Comparison of ENCODE assay signal across 14 cellular contexts in the genomic region with DNA sequence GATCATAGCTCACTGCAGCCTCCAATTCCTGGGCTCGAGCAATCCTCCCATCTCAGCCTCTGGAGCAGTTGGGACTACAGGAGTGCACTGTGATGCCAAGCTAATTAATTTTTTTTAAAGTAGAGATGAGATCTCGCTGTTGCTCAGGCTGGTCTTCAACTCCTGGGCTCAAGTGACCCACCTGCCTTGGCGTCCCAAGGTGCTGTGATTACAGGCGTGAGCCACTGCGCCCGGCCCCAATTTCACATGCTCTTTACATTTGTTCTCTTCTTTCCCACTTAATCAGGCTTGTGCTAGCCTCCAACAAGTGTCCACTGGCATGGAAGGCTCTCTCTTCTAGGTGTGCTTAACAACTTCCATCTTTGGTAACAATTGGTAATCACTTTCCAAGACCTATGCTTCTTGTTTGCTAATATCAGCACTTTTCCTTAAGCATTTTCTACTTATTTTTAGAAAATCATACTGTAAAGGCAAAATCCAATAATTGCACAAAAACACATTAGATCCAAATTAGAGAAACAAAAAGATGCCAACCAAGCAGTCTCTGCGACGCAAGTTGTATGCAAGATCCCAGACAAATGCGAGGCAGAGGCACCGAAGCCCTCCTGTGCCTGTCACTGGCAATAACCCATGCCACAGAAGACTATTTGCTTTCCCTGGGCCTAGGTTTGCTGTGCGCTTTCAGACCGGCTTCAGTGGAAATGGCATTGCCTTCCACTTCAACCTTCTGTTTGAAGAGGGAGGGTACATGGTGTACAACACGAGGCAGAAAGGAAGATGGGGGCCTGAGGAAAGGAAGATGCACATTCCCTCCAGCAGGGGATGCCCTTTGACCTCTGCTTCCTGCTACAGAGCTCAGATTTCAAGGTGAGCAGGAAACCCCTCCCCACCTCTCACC. TPM values are rescaled to one million over a fixed set of nuclear protein-coding genes. Genes with fewer than 3 reads are reported as not detected.
A peak's percentile ranks its signal among the peaks of the same experiment; 100 is the strongest.
DNase-seq lines count a peak whose midpoint lies in the region; ATAC-seq and TF ChIP-seq lines count a peak whose summit lies in the region.
"Had no signal": no experiment of that assay in that cellular context is flagged by ENCODE, and none has a peak within 500 bp of the region (broad histone marks: within the 10 kb centered on the region; RNA-seq: fewer than 3 reads in every experiment).

No MANE protein-coding gene starts in this region.

- H3K4me1 ChIP-seq in GM23338 (ENCODE audit: insufficient read depth): no peaks in the 10 kb centered on the region

- H3K27ac ChIP-seq in GM23338 (ENCODE audit: low read depth): no peak overlapping the region
- H3K27ac ChIP-seq: epithelial cell of prostate had no signal

- no peak overlapping the region for H3K27ac Mint-ChIP-seq in GM23338
- H3K27ac Mint-ChIP-seq: stimulated activated effector memory CD8-positive, alpha-beta T cell treated with anti-CD3 and anti-CD28 coated beads, Interleukin-12 subunit alpha, Interleukin-12 subunit beta, amount 100 ng/mL, for 72 hours had no signal

- no peaks in the 10 kb centered on the region for H4K20me1 ChIP-seq in GM23338 (replicated peaks; ENCODE audit: insufficient read depth)

- H3K36me3 Mint-ChIP-seq in GM23338 (ENCODE audit: low read depth): no peaks in the 10 kb centered on the region
- H3K36me3 Mint-ChIP-seq: stimulated activated effector memory CD8-positive, alpha-beta T cell treated with anti-CD3 and anti-CD28 coated beads, Interleukin-12 subunit alpha, Interleukin-12 subunit beta, amount 100 ng/mL, for 72 hours had no signal

- no peaks in the 10 kb centered on the region for H3K9me2 ChIP-seq in GM23338 (ENCODE audit: insufficient read depth)

- H3K27me3 ChIP-seq in GM23338 (ENCODE audit: insufficient read depth): no peaks in the 10 kb centered on the region

- no peaks in the 10 kb centered on the region for H3K36me3 ChIP-seq in GM23338 (ENCODE audit: insufficient read depth)

- DNase-seq in AG09319 (ENCODE audit: extremely low read depth, low read depth) (no peak), GM23338 (ENCODE audit: low spot score) (peak; percentile 90), astrocyte of the spinal cord (ENCODE audit: low read depth, low spot score) (no peak), iPS-NIHi11 (ENCODE audit: low spot score) (peak; percentile 80), omental fat pad (ENCODE audit: low spot score) (no peak)
- no peak for DNase-seq in stimulated activated CD4-positive, alpha-beta T cell treated with anti-CD3 and anti-CD28 coated beads, Interleukin-4, amount 100 ng/mL, for 4 hours
- DNase-seq: COR-L47; GOT3; stimulated activated CD4-positive, alpha-beta T cell treated with anti-CD3 and anti-CD28 coated beads, Interleukin-15, amount 100 ng/mL, for 24 hours had no signal

- TF ChIP-seq CTCF in AG09319 (IDR thresholded peaks at IDR 0.05; ENCODE audit: low read depth, low read length) (peak; percentile 4; the same call in 1 of the 2 replicates), GM23338 (conservative IDR thresholded peaks at IDR 0.05; ENCODE audit: low read depth in 2 of 2) (peak; percentile 65 to 82), astrocyte of the spinal cord (IDR thresholded peaks at IDR 0.05; ENCODE audit: low read depth, low read length) (peak; percentile 23), omental fat pad (IDR thresholded peaks at IDR 0.05) (no peak)

- H3K4me3 ChIP-seq in GM23338 (no peak overlapping the region), astrocyte of the spinal cord (ENCODE audit: low read depth, low read length) (no peak overlapping the region)

- no peak overlapping the region for H3K4me3 Mint-ChIP-seq in GM23338
- H3K4me3 Mint-ChIP-seq: stimulated activated effector memory CD8-positive, alpha-beta T cell treated with anti-CD3 and anti-CD28 coated beads, Interleukin-12 subunit alpha, Interleukin-12 subunit beta, amount 100 ng/mL, for 72 hours had no signal

- peaks cover 11% of the 10 kb centered on the region for H3K4me1 Mint-ChIP-seq in GM23338
- H3K4me1 Mint-ChIP-seq: stimulated activated effector memory CD8-positive, alpha-beta T cell treated with anti-CD3 and anti-CD28 coated beads, Interleukin-12 subunit alpha, Interleukin-12 subunit beta, amount 100 ng/mL, for 72 hours had no signal

- H2AFZ ChIP-seq in GM23338: no peak overlapping the region

- peaks cover 3% of the 10 kb centered on the region; the same call in 2 of the 3 replicates for H3K9me3 Mint-ChIP-seq in GM23338
- H3K9me3 Mint-ChIP-seq: stimulated activated effector memory CD8-positive, alpha-beta T cell treated with anti-CD3 and anti-CD28 coated beads, Interleukin-12 subunit alpha, Interleukin-12 subunit beta, amount 100 ng/mL, for 72 hours had no signal

- H3K79me2 ChIP-seq in GM23338 (replicated peaks; ENCODE audit: insufficient read depth): no peaks in the 10 kb centered on the region

- H3K4me2 ChIP-seq in GM23338: no peak overlapping the region

- ATAC-seq in GM23338 (peak; percentile 86), GM18870 (IDR thresholded peaks at IDR 0.05; ENCODE audit: unreplicated experiment) (no peak), omental fat pad (ENCODE audit: low FRiP score) (no peak), GM21825 (IDR thresholded peaks at IDR 0.05; ENCODE audit: unreplicated experiment) (no peak)
- ATAC-seq: stimulated activated effector memory CD8-positive, alpha-beta T cell treated with anti-CD3 and anti-CD28 coated beads, Interleukin-12 subunit alpha, Interleukin-12 subunit beta, amount 100 ng/mL, for 72 hours had no signal

- H3K27me3 Mint-ChIP-seq in GM23338 (ENCODE audit: insufficient read depth, low read depth, poor library complexity): peaks cover 10% of the 10 kb centered on the region

- in situ Hi-C loops in astrocyte of the spinal cord (cut with HindIII; ENCODE audit: low sequenced_read_pairs): no loop called here

- no peaks in the 10 kb centered on the region for H3F3A ChIP-seq in GM23338 (replicated peaks; ENCODE audit: low read depth)

TF ChIP-seq in GM23338, 12 proteins besides CTCF, POLR2A, EP300 and RAD21:
- no peak for TF ChIP-seq STAT1 (IDR thresholded peaks at IDR 0.05; ENCODE audit: unreplicated experiment)
- TF ChIP-seq, protein P1, sequence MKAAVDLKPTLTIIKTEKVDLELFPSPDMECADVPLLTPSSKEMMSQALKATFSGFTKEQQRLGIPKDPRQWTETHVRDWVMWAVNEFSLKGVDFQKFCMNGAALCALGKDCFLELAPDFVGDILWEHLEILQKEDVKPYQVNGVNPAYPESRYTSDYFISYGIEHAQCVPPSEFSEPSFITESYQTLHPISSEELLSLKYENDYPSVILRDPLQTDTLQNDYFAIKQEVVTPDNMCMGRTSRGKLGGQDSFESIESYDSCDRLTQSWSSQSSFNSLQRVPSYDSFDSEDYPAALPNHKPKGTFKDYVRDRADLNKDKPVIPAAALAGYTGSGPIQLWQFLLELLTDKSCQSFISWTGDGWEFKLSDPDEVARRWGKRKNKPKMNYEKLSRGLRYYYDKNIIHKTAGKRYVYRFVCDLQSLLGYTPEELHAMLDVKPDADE (IDR thresholded peaks at IDR 0.05): peak; percentile 77

RNA-seq across cellular contexts. Expression of a gene that starts 52.6 kb away (rescaled TPM):
- 1.8 and 2.7 TPM in 2 replicates for total RNA-seq in GM23338 (2014; rRNA removed; shearing (Covaris generic))
- 0.44 and 0.57 TPM in 2 replicates for polyA plus RNA-seq in GM23338 (2016; fragmentation: Nextera tagmentation; extraction: Ambion mirVana)
- total RNA-seq in omental fat pad: under 1 TPM in 2 of 4 donors, not detected in 2; 0.12 to 0.19 TPM
- total RNA-seq: M059J had no signal

Comparison
In these comparisons a context has a peak if more than half of its experiments do, and no peak if none do; other contexts are left out.
1. DNase-seq: peak in GM23338 (single experiment) and iPS-NIHi11 (single experiment); none in AG09319 (single experiment), astrocyte of the spinal cord (single experiment), omental fat pad (single experiment) and stimulated activated CD4-positive, alpha-beta T cell treated with anti-CD3 and anti-CD28 coated beads, Interleukin-4, amount 100 ng/mL, for 4 hours (0 of 2).
2. CTCF ChIP-seq: peak in AG09319 (single experiment), GM23338 (2 of 2) and astrocyte of the spinal cord (single experiment); none in omental fat pad (0 of 3).